In genomic region chr17:43694081-43694870, GRCh38 we compare ENCODE assay signal across 8 cellular contexts. TPM values are rescaled to one million over a fixed set of nuclear protein-coding genes. Genes with fewer than 3 reads are reported as not detected.
A peak's percentile ranks its signal among the peaks of the same experiment; 100 is the strongest.
DNase-seq lines count a peak whose midpoint lies in the region; ATAC-seq and TF ChIP-seq lines count a peak whose summit lies in the region.

No MANE protein-coding gene starts in this region.

- no peak for ATAC-seq in HG03097 (IDR thresholded peaks at IDR 0.05; ENCODE audit: low FRiP score, unreplicated experiment)

- no peaks in the 10 kb centered on the region for H3K79me2 ChIP-seq in osteoblast (ENCODE audit: insufficient read depth, low read length)

- TF ChIP-seq CTCF in GM12801 (IDR thresholded peaks at IDR 0.05; ENCODE audit: extremely low read depth, insufficient read length): peak; percentile 66
- TF ChIP-seq CTCF in osteoblast (IDR thresholded peaks at IDR 0.05; ENCODE audit: extremely low read depth, low read depth, low read length): peak; percentile 96
- TF ChIP-seq CTCF in tibial nerve (IDR thresholded peaks at IDR 0.05): peak; percentile 83 to 94 (median 91)

- H3K4me2 ChIP-seq in osteoblast (ENCODE audit: insufficient read depth, low read length): no peak overlapping the region

- peaks cover 8% of the 10 kb centered on the region for H3K4me1 ChIP-seq in SJCRH30
- H3K4me1 ChIP-seq in osteoblast (ENCODE audit: insufficient read depth, low read length): peaks cover 14% of the 10 kb centered on the region
- H3K4me1 ChIP-seq in tibial nerve: peaks cover 0 to 9% (median 3%) of the 10 kb centered on the region in 4 donors

- H3K27ac ChIP-seq in SJCRH30 (no peak overlapping the region), osteoblast (ENCODE audit: low read depth, low read length) (no peak overlapping the region), tibial nerve (no peak overlapping the region)

- no peak for TF ChIP-seq POLR2A in tibial nerve (IDR thresholded peaks at IDR 0.05)

- peaks cover 4% of the 10 kb centered on the region; the same call in 1 of the 2 replicates for H3K27me3 ChIP-seq in SJCRH30
- peaks cover 15% of the 10 kb centered on the region for H3K27me3 ChIP-seq in osteoblast (ENCODE audit: insufficient read depth, low read length)
- H3K27me3 ChIP-seq in tibial nerve: peaks cover 0 to 5% of the 10 kb centered on the region in 2 donors

- peak overlapping the region; percentile 10 for H2AFZ ChIP-seq in osteoblast (ENCODE audit: low read length)

- DNase-seq in MV-4-11 (lab: John Stamatoyannopoulos, UW): peak; percentile 65
- DNase-seq in SJCRH30: peak; percentile 81 to 91
- peak; percentile 65 for DNase-seq in activated gamma-delta T cell treated with anti-CD3 and anti-CD28 coated beads, Interleukin-2, amount 50 U/mL, for 16 hours (ENCODE audit: low read depth)
- DNase-seq in globus pallidus (ENCODE audit: low spot score): peak; percentile 76
- no peak for DNase-seq in osteoblast (ENCODE audit: insufficient read length, low spot score, missing footprints)
- peak; percentile 45 to 84 for DNase-seq in tibial nerve (ENCODE audit: low spot score in 2 of 2)

- H3K9me3 ChIP-seq in SJCRH30 (replicated peaks) (no peaks in the 10 kb centered on the region), osteoblast (ENCODE audit: low read depth, low read length) (peaks cover under 1% of the 10 kb centered on the region), tibial nerve (no peaks in the 10 kb centered on the region)

- 27 to 28% methylated on average over 11 of the region's 11 CpGs for WGBS in tibial nerve, 2 donors

- no peaks in the 10 kb centered on the region for H4K20me1 ChIP-seq in osteoblast (ENCODE audit: insufficient read depth, low read length)

- H3K4me3 ChIP-seq in SJCRH30 (no peak overlapping the region), osteoblast (ENCODE audit: insufficient read depth, low read length) (no peak overlapping the region), tibial nerve (no peak overlapping the region)

- H3K36me3 ChIP-seq in SJCRH30: no peaks in the 10 kb centered on the region
- H3K36me3 ChIP-seq in osteoblast (ENCODE audit: insufficient read depth, low read length): no peaks in the 10 kb centered on the region
- H3K36me3 ChIP-seq in tibial nerve: no peaks in the 10 kb centered on the region

- no peak for TF ChIP-seq EP300 in tibial nerve (IDR thresholded peaks at IDR 0.05)

RNA-seq across cellular contexts. Expression of gene MEOX1, which starts 32.6 kb away (rescaled TPM):
- 44.6 and 44.7 TPM in 2 replicates for total RNA-seq in SJCRH30 (2014; rRNA removed; shearing (Covaris generic))
- under 0.01 TPM in 1 of 2 replicates, not detected in the other for total RNA-seq in osteoblast
- 10 to 100 TPM in 1 of 4 donors, 1 to 10 TPM in 3; 4.2 to 12.5 (median 5.3) TPM for total RNA-seq in tibial nerve
